Comparison of ENCODE assay signal across 11 cellular contexts in genomic region chr7:50321678-50322077, GRCh38. TPM values are rescaled to one million over a fixed set of nuclear protein-coding genes. Genes with fewer than 3 reads are reported as not detected.
A peak's percentile ranks its signal among the peaks of the same experiment; 100 is the strongest.
DNase-seq lines count a peak whose midpoint lies in the region; ATAC-seq and TF ChIP-seq lines count a peak whose summit lies in the region.
"Had no signal": no experiment of that assay in that cellular context is flagged by ENCODE, and none has a peak within 500 bp of the region (broad histone marks: within the 10 kb centered on the region; RNA-seq: fewer than 3 reads in every experiment).

No MANE protein-coding gene starts in this region.

- H4K20me1 ChIP-seq in DND-41 (ENCODE audit: insufficient read depth, low read length) = peaks cover 13% of the 10 kb centered on the region; the same call in 1 of the 2 replicates

- H3K79me2 ChIP-seq in DND-41 (ENCODE audit: insufficient read depth, low read length) = peaks cover 97% of the 10 kb centered on the region

- H3K4me1 Mint-ChIP-seq in naive thymus-derived CD8-positive, alpha-beta T cell = peaks cover 40 to 99% (median 90%) of the 10 kb centered on the region in 4 donors

- peak overlapping the region in 9 of 10 donors; percentile 86 to 99 (median 95) for H3K27ac Mint-ChIP-seq in naive thymus-derived CD8-positive, alpha-beta T cell

- peak overlapping the region; percentile 60 to 100 (median 83) for H3K4me3 Mint-ChIP-seq in naive thymus-derived CD8-positive, alpha-beta T cell

- H3K27me3 Mint-ChIP-seq in naive thymus-derived CD8-positive, alpha-beta T cell = no peaks in the 10 kb centered on the region

- H3K27me3 ChIP-seq in DND-41 (ENCODE audit: insufficient read depth, low read length, poor library complexity) (no peaks in the 10 kb centered on the region), lower lobe of right lung (ENCODE audit: low read depth) (no peaks in the 10 kb centered on the region)

- peaks cover 8% of the 10 kb centered on the region for H3K4me1 ChIP-seq in DND-41 (ENCODE audit: insufficient read depth, low read length)
- H3K4me1 ChIP-seq in lower lobe of right lung = peaks cover 10% of the 10 kb centered on the region

- no peaks in the 10 kb centered on the region for H3K9me3 Mint-ChIP-seq in naive thymus-derived CD8-positive, alpha-beta T cell

- H3K4me3 ChIP-seq in DND-41 (ENCODE audit: low read depth in 1 of 2, low read length in 2 of 2) = no peak overlapping the region
- H3K4me3 ChIP-seq in NB4 (ENCODE audit: low read depth, low read length) = no peak overlapping the region
- H3K4me3 ChIP-seq in lower lobe of right lung = no peak overlapping the region

- no peak for TF ChIP-seq POLR2A in NB4 (IDR thresholded peaks at IDR 0.05; ENCODE audit: extremely low read depth, insufficient read length)

- ATAC-seq in DND-41 (ENCODE audit: insufficient read depth, low read depth) (peak; percentile 36; the same call in 1 of the 3 replicates), lower lobe of right lung (no peak), GM19455 (IDR thresholded peaks at IDR 0.05; ENCODE audit: unreplicated experiment) (no peak)
- peak; percentile 40 to 47 for ATAC-seq in naive thymus-derived CD8-positive, alpha-beta T cell

- H3K9me3 ChIP-seq in DND-41 (ENCODE audit: insufficient read depth, low read length, severe bottlenecking) (no peaks in the 10 kb centered on the region), lower lobe of right lung (no peaks in the 10 kb centered on the region)

- intact Hi-C loops in lower lobe of right lung (cut with DNase I) = no loop called here

- DNase-seq in DND-41 = no peak
- peak; percentile 60 for DNase-seq in NB4 (ENCODE audit: low read depth)
- peak in 3 of 4 experiments; percentile 9 to 65 (median 40) for DNase-seq in activated naive CD4-positive, alpha-beta T cell (lab: John Stamatoyannopoulos, UW)
- peak in 9 of 10 donors; percentile 50 to 84 (median 73) for DNase-seq in naive thymus-derived CD8-positive, alpha-beta T cell
- DNase-seq in OCI-M2 (lab: John Stamatoyannopoulos, UW; ENCODE audit: unreplicated experiment) = no peak
- no peak for DNase-seq in lower lobe of right lung
- DNase-seq: Calu3, KBM-7, SW 1271 had no signal

- POLR2A ChIA-PET in naive thymus-derived CD8-positive, alpha-beta T cell (lab: Charles Lee) = interaction anchor here (1.0 to 32.9 kb wide), 8 partner anchors 9 to 113 kb away, joined by 5 to 1553 read pairs (median 10); partner anchors contain the start of gene IKZF1

- no peak overlapping the region for H3K4me2 ChIP-seq in DND-41 (ENCODE audit: insufficient read depth, low read length)

- no peak overlapping the region for H2AFZ ChIP-seq in DND-41 (ENCODE audit: low read depth, low read length)

- H3K9ac ChIP-seq in DND-41 (ENCODE audit: low read depth, low read length) = no peak overlapping the region

- TF ChIP-seq CTCF in DND-41 (IDR thresholded peaks at IDR 0.05; ENCODE audit: borderline replicate concordance, extremely low read depth, low read length, poor library complexity, severe bottlenecking) (no peak), NB4 (IDR thresholded peaks at IDR 0.05; ENCODE audit: low read depth, low read length) (no peak), lower lobe of right lung (IDR thresholded peaks at IDR 0.05) (no peak)

- peaks cover 14 to 76% (median 40%) of the 10 kb centered on the region in 3 donors for H3K36me3 Mint-ChIP-seq in naive thymus-derived CD8-positive, alpha-beta T cell

- peaks cover 79% of the 10 kb centered on the region for H3K36me3 ChIP-seq in DND-41 (ENCODE audit: insufficient read depth, low read length)
- H3K36me3 ChIP-seq in lower lobe of right lung = no peaks in the 10 kb centered on the region

- H3K27ac ChIP-seq in DND-41 (ENCODE audit: low read length) = no peak overlapping the region
- no peak overlapping the region for H3K27ac ChIP-seq in lower lobe of right lung

RNA-seq across cellular contexts. Expression of gene IKZF1, which starts 17.2 kb away (rescaled TPM):
- 100 to 1,000 TPM; 416 to 435 TPM for total RNA-seq in naive thymus-derived CD8-positive, alpha-beta T cell
- polyA plus RNA-seq in naive thymus-derived CD8-positive, alpha-beta T cell = 100 to 1,000 TPM; 145 to 257 (median 209) TPM
- total RNA-seq in lower lobe of right lung = 61.9 TPM
- total RNA-seq: glomerular endothelial cell had no signal

Comparison
In these comparisons a context has a peak if more than half of its experiments do, and no peak if none do; other contexts are left out.
1. ATAC-seq: peak in DND-41 (single experiment) and naive thymus-derived CD8-positive, alpha-beta T cell (2 of 2); none in lower lobe of right lung (0 of 2) and GM19455 (single experiment).
2. DNase-seq: peak in NB4 (single experiment), activated naive CD4-positive, alpha-beta T cell (3 of 4) and naive thymus-derived CD8-positive, alpha-beta T cell (9 of 10); none in DND-41 (single experiment), OCI-M2 (single experiment) and lower lobe of right lung (single experiment).